In the genomic region with DNA sequence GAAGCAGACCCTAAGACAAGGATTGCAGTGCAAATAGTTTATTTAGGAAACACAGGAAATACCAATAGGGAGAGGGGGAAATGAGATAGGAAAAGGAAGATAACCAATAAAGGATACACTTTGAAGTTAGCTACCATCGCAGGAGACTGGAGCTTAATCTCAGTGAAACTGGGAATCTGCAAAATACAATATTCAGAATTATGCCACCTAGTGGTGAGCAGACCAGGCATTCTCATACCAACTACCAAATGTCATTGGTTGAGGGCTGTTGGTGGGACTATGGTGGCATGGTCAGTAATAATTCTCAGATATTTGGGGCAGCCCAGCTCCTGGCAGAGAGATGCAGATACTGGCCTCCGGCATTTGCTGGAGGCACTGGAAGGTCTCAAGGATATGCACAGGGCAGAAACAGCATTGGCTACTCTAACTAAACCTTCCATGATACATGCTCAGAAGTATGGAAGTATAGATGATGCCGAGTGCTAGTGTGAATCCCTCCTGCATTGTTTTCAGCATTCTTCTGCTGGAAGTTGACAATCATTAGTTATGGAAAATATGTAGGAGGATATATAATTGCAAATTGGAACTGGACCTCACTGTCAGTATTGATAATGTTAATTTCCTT, we compare ENCODE assay signal across 8 cellular contexts. TPM values are rescaled to one million over a fixed set of nuclear protein-coding genes. Genes with fewer than 3 reads are reported as not detected.
DNase-seq lines count a peak whose midpoint lies in the region; ATAC-seq and TF ChIP-seq lines count a peak whose summit lies in the region.

No MANE protein-coding gene starts in this region.

- H3K36me3 ChIP-seq in lung (ENCODE audit: control insufficient read depth in 2 of 2, insufficient read depth in 2 of 2, low read length in 2 of 2) (no peaks in the 10 kb centered on the region), MG63 (peaks cover 11% of the 10 kb centered on the region)

- no peaks in the 10 kb centered on the region for H3K4me1 ChIP-seq in lung (ENCODE audit: control insufficient read depth in 2 of 2, insufficient read depth in 2 of 2, low read length in 2 of 2)

- POLR2A ChIA-PET in MCF 10A (lab: Yijun Ruan, JAX): no interaction called here

- BruUV-seq in MCF 10A (replicated peaks; lab: Mats Ljungman, UMichigan): no TSS peak

- H3K36me3 Mint-ChIP-seq in MCF 10A (ENCODE audit: insufficient read depth, unreplicated experiment): no peaks in the 10 kb centered on the region

- H3K9me3 ChIP-seq in lung (ENCODE audit: control insufficient read depth in 2 of 2, insufficient read depth in 1 of 2, low read length in 1 of 2) (no peaks in the 10 kb centered on the region), MG63 (no peaks in the 10 kb centered on the region; the same call in 1 of the 2 replicates)

- no peak overlapping the region for H3K27ac Mint-ChIP-seq in stimulated activated naive CD8-positive, alpha-beta T cell treated with anti-CD3 and anti-CD28 coated beads, Interleukin-15, amount 100 ng/mL, for 72 hours
- no peak overlapping the region for H3K27ac Mint-ChIP-seq in MCF 10A (ENCODE audit: low read depth, unreplicated experiment)

- H3K4me1 Mint-ChIP-seq in stimulated activated naive CD8-positive, alpha-beta T cell treated with anti-CD3 and anti-CD28 coated beads, Interleukin-15, amount 100 ng/mL, for 72 hours: no peaks in the 10 kb centered on the region
- H3K4me1 Mint-ChIP-seq in MCF 10A (ENCODE audit: insufficient read depth, unreplicated experiment): no peaks in the 10 kb centered on the region

- no peak overlapping the region for H3K4me3 Mint-ChIP-seq in stimulated activated naive CD8-positive, alpha-beta T cell treated with anti-CD3 and anti-CD28 coated beads, Interleukin-15, amount 100 ng/mL, for 72 hours
- no peak overlapping the region for H3K4me3 Mint-ChIP-seq in MCF 10A (ENCODE audit: unreplicated experiment)

- CTCF ChIA-PET in MCF 10A (lab: Yijun Ruan, JAX): interaction anchor here (0.6 to 1.7 kb wide), 11 partner anchors 8 to 1320 kb away, joined by 3 to 7 read pairs (median 4); no protein-coding TSS in a partner anchor

- peak; percentile 67 for TF ChIP-seq CTCF in MCF 10A (IDR thresholded peaks at IDR 0.05; ENCODE audit: unreplicated experiment)
- peak; percentile 45 for TF ChIP-seq CTCF in lung (IDR thresholded peaks at IDR 0.05; ENCODE audit: control extremely low read depth, extremely low read depth)

- H3K4me3 ChIP-seq in lung (no peak overlapping the region), MG63 (no peak overlapping the region)

- no peaks in the 10 kb centered on the region for H3K27me3 Mint-ChIP-seq in stimulated activated naive CD8-positive, alpha-beta T cell treated with anti-CD3 and anti-CD28 coated beads, Interleukin-15, amount 100 ng/mL, for 72 hours
- no peaks in the 10 kb centered on the region for H3K27me3 Mint-ChIP-seq in MCF 10A (ENCODE audit: insufficient read depth, unreplicated experiment)

- H3K27me3 ChIP-seq in lung (ENCODE audit: control insufficient read depth, insufficient read depth) (no peaks in the 10 kb centered on the region), MG63 (no peaks in the 10 kb centered on the region)

- DNase-seq in stimulated activated naive CD8-positive, alpha-beta T cell treated with anti-CD3 and anti-CD28 coated beads, Interleukin-15, amount 100 ng/mL, for 72 hours: no peak
- DNase-seq in stimulated activated naive CD8-positive, alpha-beta T cell treated with anti-CD3 and anti-CD28 coated beads, Interleukin-15, Interleukin-2, amounts not matched to agents 100 U/mL and 50 U/mL, for 24 hours: no peak
- DNase-seq in NCI-H1105 treated with DMSO at 0.1 percent for 48 hours (lab: John Stamatoyannopoulos, UW) (peak; percentile 42), MCF 10A (ENCODE audit: unreplicated experiment) (peak; percentile 17), lung (ENCODE audit: low spot score) (no peak), MG63 (no peak), DMS79 (lab: John Stamatoyannopoulos, UW) (no peak)

- H3K27ac ChIP-seq in lung (ENCODE audit: low read depth in 1 of 2, low read length in 1 of 2): no peak overlapping the region

- intact Hi-C loops in MCF 10A (cut with micrococcal nuclease): loop anchor here (1.0 kb wide), 1 partner anchor 294 kb away; no protein-coding TSS in a partner anchor

- ATAC-seq in stimulated activated naive CD8-positive, alpha-beta T cell treated with anti-CD3 and anti-CD28 coated beads, Interleukin-15, amount 100 ng/mL, for 72 hours: peak; percentile 58
- no peak for ATAC-seq in stimulated activated naive CD8-positive, alpha-beta T cell treated with anti-CD3 and anti-CD28 coated beads, Interleukin-15, Interleukin-2, amounts not matched to agents 100 U/mL and 50 U/mL, for 24 hours
- ATAC-seq in lung (ENCODE audit: insufficient read depth, low FRiP score): no peak
- no peak for ATAC-seq in HG03439 (IDR thresholded peaks at IDR 0.05; ENCODE audit: unreplicated experiment)

- WGBS in lung, 2 donors: 63 to 70% methylated on average over 3 of the region's 3 CpGs

- no peaks in the 10 kb centered on the region for H3K9me3 Mint-ChIP-seq in stimulated activated naive CD8-positive, alpha-beta T cell treated with anti-CD3 and anti-CD28 coated beads, Interleukin-15, amount 100 ng/mL, for 72 hours
- H3K9me3 Mint-ChIP-seq in MCF 10A (ENCODE audit: unreplicated experiment): no peaks in the 10 kb centered on the region

RNA-seq across cellular contexts. Expression of a gene that starts 11.8 kb away (rescaled TPM):
- total RNA-seq in MCF 10A (2022) (6.0 and 8.9 TPM in 2 replicates), lung (1 to 10 TPM; 2.0 to 2.7 TPM)
- under 1 TPM; 0.43 to 0.87 TPM for polyA plus RNA-seq in lung
- 0.66 and 7.2 TPM in 2 replicates for total RNA-seq in MG63 (2014; rRNA removed; shearing (Covaris generic); ENCODE audit: low replicate concordance)

RNA-seq across cellular contexts. Expression of a gene that starts 38.6 kb away (rescaled TPM):
- total RNA-seq in MCF 10A (2022) (1.8 and 2.2 TPM in 2 replicates), lung (1 to 10 TPM; 3.4 to 4.2 TPM)
- 1 to 10 TPM; 1.7 to 4.2 TPM for polyA plus RNA-seq in lung
- 2.6 and 2.8 TPM in 2 replicates for total RNA-seq in MG63 (2014; rRNA removed; shearing (Covaris generic); ENCODE audit: low replicate concordance)

Comparison
In these comparisons a context has a peak if more than half of its experiments do, and no peak if none do; other contexts are left out.
1. DNase-seq: peak in NCI-H1105 treated with DMSO at 0.1 percent for 48 hours (single experiment) and MCF 10A (single experiment); none in stimulated activated naive CD8-positive, alpha-beta T cell treated with anti-CD3 and anti-CD28 coated beads, Interleukin-15, amount 100 ng/mL, for 72 hours (0 of 2), stimulated activated naive CD8-positive, alpha-beta T cell treated with anti-CD3 and anti-CD28 coated beads, Interleukin-15, Interleukin-2, amounts not matched to agents 100 U/mL and 50 U/mL, for 24 hours (single experiment), lung (single experiment), MG63 (single experiment) and DMS79 (single experiment).